2 cellular contexts compared by ENCODE assay signal in the genomic region with DNA sequence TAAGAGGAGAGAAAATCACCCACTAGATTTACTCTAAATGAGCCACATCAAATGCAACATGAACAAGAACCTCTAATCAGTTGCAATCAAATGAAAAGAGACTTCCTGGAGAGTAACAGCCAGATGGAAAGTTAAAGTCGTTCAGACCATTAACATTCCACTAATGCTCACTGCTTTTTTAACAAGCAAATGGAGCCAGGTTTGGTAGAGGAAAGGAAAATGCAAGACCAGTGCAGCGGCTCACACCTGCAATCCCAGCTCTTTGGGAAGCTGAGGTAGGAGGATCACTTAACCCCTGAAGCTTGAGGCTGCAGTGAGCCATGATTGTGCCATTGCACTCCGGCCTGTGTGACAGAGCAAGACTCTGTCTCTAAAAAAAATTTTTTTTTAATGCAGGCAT.
TF ChIP-seq lines count a peak whose summit lies in the region.

No MANE protein-coding gene starts in this region.

TF ChIP-seq in H1, 55 proteins besides CTCF, POLR2A, EP300 and RAD21:
- peak in 1 of 2 experiments; percentile 2 for TF ChIP-seq BCL11A (IDR thresholded peaks at IDR 0.05; ENCODE audit: low read depth in 2 of 2, low read length in 2 of 2)
- TF ChIP-seq JUN (IDR thresholded peaks at IDR 0.05; ENCODE audit: low read depth, low read length): no peak
- TF ChIP-seq TEAD4 (IDR thresholded peaks at IDR 0.05; ENCODE audit: low read depth, low read length): 0 out of 2 replicates have a peak, but pooled peaks have one; percentile 41
- 0 out of 2 replicates have a peak, but pooled peaks have one; percentile 42 for TF ChIP-seq TCF12 (IDR thresholded peaks at IDR 0.05; ENCODE audit: low read depth, low read length)
- TF ChIP-seq CTBP2 (IDR thresholded peaks at IDR 0.05; ENCODE audit: borderline replicate concordance, insufficient read depth, insufficient read length, low read length): no peak
- peak; percentile 94 for TF ChIP-seq NANOG (IDR thresholded peaks at IDR 0.05; ENCODE audit: insufficient read depth, low read depth, low read length, poor library complexity, severe bottlenecking)

TF ChIP-seq in neural cell, 6 proteins besides CTCF, POLR2A, EP300 and RAD21:
- no peak for TF ChIP-seq SMC3 (conservative IDR thresholded peaks at IDR 0.05; ENCODE audit: poor library complexity)
- TF ChIP-seq POLR2AphosphoS5 (IDR thresholded peaks at IDR 0.05): peak; percentile 40
